In the genomic region with DNA sequence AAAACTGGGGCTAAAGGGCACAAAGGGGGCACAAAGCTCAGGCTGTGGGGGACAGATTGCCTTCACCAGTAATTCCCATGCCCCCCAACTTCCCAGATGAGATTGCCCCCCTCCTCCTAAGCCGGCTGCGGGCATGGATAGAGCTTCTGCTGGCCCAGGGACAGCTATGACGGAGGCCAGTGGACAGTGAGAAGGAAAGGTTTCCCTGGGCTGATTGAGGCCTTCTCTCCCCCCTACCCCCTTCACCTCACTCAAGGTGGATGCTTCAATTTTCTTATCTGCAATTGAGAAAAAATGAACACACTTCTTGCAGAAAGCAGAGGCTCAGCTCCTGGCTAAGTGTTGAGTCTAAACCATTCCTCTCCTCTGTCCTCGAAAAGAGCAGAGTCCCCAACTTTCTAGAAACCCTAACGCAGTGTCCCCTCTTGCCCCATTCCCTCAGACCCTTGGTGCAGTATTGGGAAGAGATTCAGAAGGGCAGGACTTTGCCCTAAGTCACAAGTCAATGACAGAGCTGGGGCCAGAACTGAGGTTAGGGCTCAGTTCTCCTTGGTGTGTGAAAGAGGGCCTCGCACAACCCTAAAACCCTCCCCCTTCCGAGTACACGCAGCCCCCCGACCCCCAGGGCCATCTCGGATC, we compare ENCODE assay signal across 8 cellular contexts. TPM values are rescaled to one million over a fixed set of nuclear protein-coding genes. Genes with fewer than 3 reads are reported as not detected.
DNase-seq lines count a peak whose midpoint lies in the region; ATAC-seq and TF ChIP-seq lines count a peak whose summit lies in the region.

No MANE protein-coding gene starts in this region.

- H3K27ac ChIP-seq in HCT116 (ENCODE audit: low read depth, low read length), result peak overlapping the region; percentile 82
- H3K27ac ChIP-seq in right atrium auricular region, result peak overlapping the region; percentile 96 to 97

- H3K27me3 Mint-ChIP-seq in activated T-helper 17 cell treated with anti-CD3 and anti-CD28 coated beads, Interleukin-2, amount 50 U/mL, for 72 hours, result no peaks in the 10 kb centered on the region

- ATAC-seq in HCT116 (no peak; the same call in 1 of the 2 replicates), HG03095 (IDR thresholded peaks at IDR 0.05; ENCODE audit: unreplicated experiment) (no peak)
- ATAC-seq in activated T-helper 17 cell treated with anti-CD3 and anti-CD28 coated beads, Interleukin-2, amount 50 U/mL, for 72 hours (replicated peaks), result peak; percentile 17

- POLR2A ChIA-PET in HCT116 (lab: Charles Lee), result interaction anchor here (1.2 to 4.7 kb wide), 6 partner anchors 8 to 60 kb away, joined by 4 to 55 read pairs (median 16); partner anchors contain the start of gene SYS1

- no peaks in the 10 kb centered on the region for H3K9me3 Mint-ChIP-seq in activated T-helper 17 cell treated with anti-CD3 and anti-CD28 coated beads, Interleukin-2, amount 50 U/mL, for 72 hours

- no peak for TF ChIP-seq RAD21 in HCT116 (IDR thresholded peaks at IDR 0.05; ENCODE audit: low read depth)

- H4K20me1 ChIP-seq in HCT116 (ENCODE audit: insufficient read depth), result no peaks in the 10 kb centered on the region

- H3K27me3 ChIP-seq in HCT116 (ENCODE audit: insufficient read depth, low read length), result no peaks in the 10 kb centered on the region
- no peaks in the 10 kb centered on the region for H3K27me3 ChIP-seq in right atrium auricular region
- no peaks in the 10 kb centered on the region for H3K27me3 ChIP-seq in skeletal muscle satellite cell (ENCODE audit: control insufficient read depth, insufficient read depth, low read length)

- CTCF ChIA-PET in HCT116 (lab: Charles Lee), result interaction anchor here (1.8 kb wide), 1 partner anchor 16 kb away, joined by 7 read pairs; the partner anchor contains the start of gene SYS1

- intact Hi-C loops in HCT116 (cut with micrococcal nuclease), result no loop called here

- H3K27ac Mint-ChIP-seq in activated T-helper 17 cell treated with anti-CD3 and anti-CD28 coated beads, Interleukin-2, amount 50 U/mL, for 72 hours, result peak overlapping the region; percentile 74

- H3K4me2 ChIP-seq in HCT116 (ENCODE audit: low read length) (peak overlapping the region; percentile 91), skeletal muscle satellite cell (ENCODE audit: low read length) (peak overlapping the region; percentile 84)

- peak overlapping the region; percentile 82 to 84 for H3K4me3 ChIP-seq in HCT116 (replicated peaks in 1 of 2; ENCODE audit: low read depth in 1 of 2, low read length in 2 of 2)
- peak overlapping the region; percentile 69 to 76 for H3K4me3 ChIP-seq in right atrium auricular region
- peak overlapping the region; percentile 92 for H3K4me3 ChIP-seq in skeletal muscle satellite cell (ENCODE audit: low read length)

- H2AFZ ChIP-seq in HCT116 (ENCODE audit: low read depth, low read length, poor library complexity, severe bottlenecking), result no peak overlapping the region

- H3K9ac ChIP-seq in HCT116 (ENCODE audit: low read length), result peak overlapping the region; percentile 80
- H3K9ac ChIP-seq in skeletal muscle satellite cell (ENCODE audit: low read depth, low read length), result peak overlapping the region; percentile 97

- H3K4me3 Mint-ChIP-seq in activated T-helper 17 cell treated with anti-CD3 and anti-CD28 coated beads, Interleukin-2, amount 50 U/mL, for 72 hours, result peak overlapping the region; percentile 93

- H3K36me3 ChIP-seq in HCT116 (ENCODE audit: control insufficient read depth in 1 of 2, insufficient read depth in 2 of 2, low read length in 2 of 2) (no peaks in the 10 kb centered on the region; a peak in 1 of 4 replicates), right atrium auricular region (no peaks in the 10 kb centered on the region), skeletal muscle satellite cell (ENCODE audit: insufficient read depth, low read length) (peaks cover 29% of the 10 kb centered on the region)

- no peak for TF ChIP-seq POLR2A in HCT116 (IDR thresholded peaks at IDR 0.05; ENCODE audit: borderline replicate concordance, extremely low read depth, insufficient read depth, insufficient read length)

- RAD21 ChIA-PET in HCT116 (lab: Charles Lee; ENCODE audit: low non-redundant PET in 1 of 2, low total read pairs in 2 of 2, uncharacterized antibody in 2 of 2, unreplicated experiment in 2 of 2), result interaction anchor here in 1 of 2 experiments (1.2 kb wide), 1 partner anchor 10 kb away, joined by 3 read pairs; no protein-coding TSS in a partner anchor

- DNase-seq in HCT116 (ENCODE audit: low read depth, low spot score) (no peak), right atrium auricular region (ENCODE audit: low spot score) (no peak), MV-4-11 (lab: John Stamatoyannopoulos, UW) (no peak), cerebellar nuclear complex (lab: John Stamatoyannopoulos, UW) (no peak), OCI-M2 (lab: John Stamatoyannopoulos, UW; ENCODE audit: unreplicated experiment) (no peak)

- no peaks in the 10 kb centered on the region for H3K9me2 ChIP-seq in HCT116 (ENCODE audit: insufficient read depth)

- BruUV-seq in HCT116 (replicated peaks; lab: Mats Ljungman, UMichigan), result TSS peak; percentile 55

- H3K9me3 ChIP-seq in HCT116 (ENCODE audit: control insufficient read depth in 1 of 2, insufficient read depth in 1 of 2, low read depth in 1 of 2, low read length in 2 of 2) (no peaks in the 10 kb centered on the region), right atrium auricular region (no peaks in the 10 kb centered on the region), skeletal muscle satellite cell (replicated peaks; ENCODE audit: low read length) (no peaks in the 10 kb centered on the region)

- peaks cover 30% of the 10 kb centered on the region for H3K36me3 Mint-ChIP-seq in activated T-helper 17 cell treated with anti-CD3 and anti-CD28 coated beads, Interleukin-2, amount 50 U/mL, for 72 hours (ENCODE audit: low read depth)

- peaks cover 8% of the 10 kb centered on the region for H3K4me1 Mint-ChIP-seq in activated T-helper 17 cell treated with anti-CD3 and anti-CD28 coated beads, Interleukin-2, amount 50 U/mL, for 72 hours

- TF ChIP-seq CTCF in HCT116 (IDR thresholded peaks at IDR 0.05 in 2 of 3, conservative IDR thresholded peaks at IDR 0.05 in 1 of 3; ENCODE audit: borderline replicate concordance in 1 of 3, insufficient read depth in 1 of 3, low read depth in 2 of 3, low read length in 2 of 3) (no peak), right atrium auricular region (IDR thresholded peaks at IDR 0.05) (no peak)

- peaks cover 57% of the 10 kb centered on the region for H3K79me2 ChIP-seq in HCT116 (ENCODE audit: insufficient read depth, low read length)

- H3K4me1 ChIP-seq in HCT116 (ENCODE audit: control insufficient read depth in 1 of 2, insufficient read depth in 2 of 2, low read length in 2 of 2) (peaks cover 53 to 62% of the 10 kb centered on the region in 2 experiments), right atrium auricular region (peaks cover 5 to 57% of the 10 kb centered on the region in 2 donors), skeletal muscle satellite cell (ENCODE audit: control insufficient read depth, insufficient read depth, low read length) (peaks cover 51% of the 10 kb centered on the region)

TF ChIP-seq in HCT116, 20 proteins besides CTCF, POLR2A, EP300 and RAD21 (continues in another document):
- no peak for TF ChIP-seq EZH2phosphoT487 (IDR thresholded peaks at IDR 0.05; ENCODE audit: borderline replicate concordance)
- no peak for TF ChIP-seq FOSL1 (IDR thresholded peaks at IDR 0.05; ENCODE audit: low read depth)
- no peak for TF ChIP-seq SRF (IDR thresholded peaks at IDR 0.05; ENCODE audit: low read depth)
- no peak for TF ChIP-seq POLR2AphosphoS5 (IDR thresholded peaks at IDR 0.05; ENCODE audit: low read depth, low read length)
- TF ChIP-seq JUND (IDR thresholded peaks at IDR 0.05), result no peak
- TF ChIP-seq ATF3 (IDR thresholded peaks at IDR 0.05), result no peak
- no peak for TF ChIP-seq ZFX (IDR thresholded peaks at IDR 0.05)

RNA-seq across cellular contexts. Expression of gene SDC4, which starts 0.8 kb away (rescaled TPM):
- total RNA-seq in HCT116 (2021; ENCODE audit: unreplicated experiment) (100 TPM), right atrium auricular region (10 to 100 TPM; 71.4 to 95.2 TPM)
- polyA plus RNA-seq in HCT116 (2012), result 115 and 117 TPM in 2 replicates
- 10 to 100 TPM; 21.6 to 62.6 TPM for total RNA-seq in activated T-helper 17 cell treated with anti-CD3 and anti-CD28 coated beads, Interleukin-2, amount 50 U/mL, for 72 hours
- 72.8 and 93.0 TPM in 2 replicates for total RNA-seq in skeletal muscle satellite cell (2012; rRNA removed)

RNA-seq across cellular contexts. Expression of gene SYS1, which starts 15.5 kb away (rescaled TPM):
- total RNA-seq in HCT116 (2021; ENCODE audit: unreplicated experiment) (20.5 TPM), right atrium auricular region (10 to 100 TPM; 31.7 to 41.9 TPM)
- polyA plus RNA-seq in HCT116 (2012), result 21.2 and 26.3 TPM in 2 replicates
- 10 to 100 TPM; 29.9 to 32.9 TPM for total RNA-seq in activated T-helper 17 cell treated with anti-CD3 and anti-CD28 coated beads, Interleukin-2, amount 50 U/mL, for 72 hours
- 18.6 and 18.8 TPM in 2 replicates for total RNA-seq in skeletal muscle satellite cell (2012; rRNA removed)

RNA-seq across cellular contexts. Expression of gene TP53TG5, which starts 30.7 kb away (rescaled TPM):
- total RNA-seq in HCT116 (2021; ENCODE audit: unreplicated experiment), result 0.76 TPM
- polyA plus RNA-seq in HCT116 (2012), result 0.34 and 0.64 TPM in 2 replicates
- under 1 TPM; 0.11 to 0.50 TPM for total RNA-seq in activated T-helper 17 cell treated with anti-CD3 and anti-CD28 coated beads, Interleukin-2, amount 50 U/mL, for 72 hours
- total RNA-seq in right atrium auricular region, result not detected
- not detected in 2 replicates for total RNA-seq in skeletal muscle satellite cell (2012; rRNA removed)

RNA-seq across cellular contexts. Expression of gene MATN4, which starts 39.3 kb away (rescaled TPM):
- total RNA-seq in HCT116 (2021; ENCODE audit: unreplicated experiment) (0.64 TPM), right atrium auricular region (not detected)
- polyA plus RNA-seq in HCT116 (2012), result 0.61 and 0.62 TPM in 2 replicates
- under 1 TPM; 0.11 to 0.66 TPM for total RNA-seq in activated T-helper 17 cell treated with anti-CD3 and anti-CD28 coated beads, Interleukin-2, amount 50 U/mL, for 72 hours
- not detected in 2 replicates for total RNA-seq in skeletal muscle satellite cell (2012; rRNA removed)

RNA-seq across cellular contexts. Expression of gene RBPJL, which starts 40.8 kb away (rescaled TPM):
- total RNA-seq in HCT116 (2021; ENCODE audit: unreplicated experiment), result not detected
- polyA plus RNA-seq in HCT116 (2012), result 0.05 and 0.08 TPM in 2 replicates
- not detected for total RNA-seq in activated T-helper 17 cell treated with anti-CD3 and anti-CD28 coated beads, Interleukin-2, amount 50 U/mL, for 72 hours
- not detected for total RNA-seq in right atrium auricular region
- not detected in 2 replicates for total RNA-seq in skeletal muscle satellite cell (2012; rRNA removed)
